In the genomic region with DNA sequence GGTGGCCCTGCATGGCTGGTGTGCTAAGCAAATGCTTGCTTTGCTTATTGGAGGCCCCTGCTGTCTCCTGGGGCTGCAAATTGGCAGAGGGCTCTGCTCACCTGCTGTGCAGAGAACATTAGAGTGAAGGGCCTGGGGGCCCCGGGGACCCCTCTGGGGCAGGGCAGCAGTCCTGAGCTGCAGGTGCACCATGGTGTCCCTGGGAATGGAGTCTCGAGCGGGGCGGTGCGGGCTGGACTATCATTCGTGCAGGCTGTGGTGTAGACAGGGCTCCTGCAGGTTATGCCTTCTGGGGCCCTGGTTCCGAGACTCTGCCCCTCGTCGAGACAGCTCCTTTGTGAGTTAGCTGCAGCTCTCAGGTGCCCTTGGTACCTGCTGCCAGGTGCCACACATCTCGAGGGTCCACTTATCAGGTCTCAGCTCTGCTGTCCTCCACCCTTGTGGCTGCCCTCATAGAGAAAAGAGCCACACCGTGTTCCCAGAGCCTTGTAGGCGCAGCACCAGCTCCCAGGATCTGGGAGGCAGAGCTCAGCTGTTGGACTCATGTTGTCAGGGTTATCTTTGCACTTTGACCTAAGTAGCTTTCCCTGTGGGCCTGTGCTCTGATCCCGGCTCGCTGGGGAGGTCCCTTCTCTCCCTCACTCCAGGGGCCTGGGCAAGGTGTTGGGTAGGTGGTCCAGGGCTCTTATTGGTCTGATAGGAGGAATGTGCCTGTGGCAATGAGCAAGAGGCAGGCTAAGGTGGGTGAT, we compare ENCODE assay signal across 27 cellular contexts. TPM values are rescaled to one million over a fixed set of nuclear protein-coding genes. Genes with fewer than 3 reads are reported as not detected.
"Had no signal": no experiment of that assay in that cellular context is flagged by ENCODE, and none has a peak within 500 bp of the region (broad histone marks: within the 10 kb centered on the region; RNA-seq: fewer than 3 reads in every experiment).

No MANE protein-coding gene starts in this region.

- H3K9me3 ChIP-seq: esophagus squamous epithelium, ovary, sigmoid colon, testis, transverse colon had no signal

- ATAC-seq: activated naive CD8-positive, alpha-beta T cell treated with anti-CD3 and anti-CD28 coated beads, Interleukin-2, amount 50 U/mL, for 24 hours; activated T-cell treated with anti-CD3 and anti-CD28 coated beads, Interleukin-2, amount 50 U/mL, for 4 hours; activated T-helper 17 cell treated with anti-CD3 and anti-CD28 coated beads, Interleukin-2, amount 50 U/mL, for 72 hours; heart right ventricle; left ventricle myocardium superior; T-helper 17 cell had no signal

- H3K27me3 ChIP-seq: esophagus squamous epithelium, ovary, sigmoid colon, testis, transverse colon had no signal

- H3K36me3 ChIP-seq: esophagus squamous epithelium, heart right ventricle, ovary, sigmoid colon, transverse colon had no signal

- H3K4me2 ChIP-seq: smooth muscle cell had no signal

- H3K4me1 ChIP-seq: esophagus squamous epithelium, heart right ventricle, sigmoid colon, testis, transverse colon had no signal

- H3K4me3 ChIP-seq: esophagus squamous epithelium, heart right ventricle, ovary, sigmoid colon, smooth muscle cell, testis, transverse colon had no signal

- DNase-seq: activated CD4-positive, alpha-beta memory T cell treated with anti-CD3 and anti-CD28 coated beads, Interleukin-2, amount 10 ng/mL, durations not matched to agents 7 days and 5 days; activated CD4-positive, alpha-beta T cell treated with anti-CD3 and anti-CD28 coated beads, Interleukin-2, amount 10 ng/mL, durations not matched to agents 7 days and 5 days; activated CD4-positive, CD25-positive, alpha-beta regulatory T cell treated with anti-CD3 and anti-CD28 coated beads, Interleukin-2, amount 50 U/mL, for 72 hours; activated CD8-positive, alpha-beta memory T cell treated with anti-CD3 and anti-CD28 coated beads, Interleukin-2, amount 50 U/mL, for 48 hours; activated gamma-delta T cell treated with Interleukin-2 at 50 U/mL for 16 hours; activated naive CD8-positive, alpha-beta T cell treated with anti-CD3 and anti-CD28 coated beads, Interleukin-2, amount 50 U/mL, for 24 hours; activated T-cell treated with anti-CD3 and anti-CD28 coated beads, Interleukin-2, amount 50 U/mL, for 4 hours; amygdala; caudate nucleus; esophagus squamous epithelium; foreskin melanocyte; heart right ventricle; left ventricle myocardium superior; nephron progenitor cell; ovary; sigmoid colon; stimulated activated CD4-positive, alpha-beta T cell treated with anti-CD3 and anti-CD28 coated beads, Interleukin-1b, Interleukin-23, amount 100 ng/mL, for 48 hours; stimulated activated CD4-positive, alpha-beta T cell treated with anti-CD3 and anti-CD28 coated beads, Interleukin-4, amount 100 ng/mL, for 4 hours; stimulated activated CD8-positive, alpha-beta memory T cell treated with anti-CD3 and anti-CD28 coated beads, Interleukin-4, amount 100 ng/mL, for 48 hours; stimulated activated naive CD4-positive, alpha-beta T cell treated with Interleukin-2 at 50 U/mL for 16 hours; T-helper 17 cell; testis; transverse colon had no signal

- H3K27ac ChIP-seq: esophagus squamous epithelium, heart right ventricle, ovary, sigmoid colon, testis, transverse colon had no signal

RNA-seq across cellular contexts. Expression of a gene that starts 58.0 kb away (rescaled TPM):
- total RNA-seq: activated CD4-positive, alpha-beta memory T cell treated with anti-CD3 and anti-CD28 coated beads, Interleukin-2, amount 10 ng/mL, durations not matched to agents 7 days and 5 days; activated CD4-positive, alpha-beta T cell treated with anti-CD3 and anti-CD28 coated beads, Interleukin-2, amount 10 ng/mL, durations not matched to agents 7 days and 5 days; activated T-cell treated with anti-CD3 and anti-CD28 coated beads, Interleukin-2, amount 50 U/mL, for 4 hours; activated T-helper 17 cell treated with anti-CD3 and anti-CD28 coated beads, Interleukin-2, amount 50 U/mL, for 72 hours; glomerular endothelial cell; lung microvascular endothelial cell; smooth muscle cell; T-helper 17 cell had no signal
- polyA plus RNA-seq: smooth muscle cell had no signal
